Comparison of ENCODE assay signal across 8 cellular contexts in the genomic region with DNA sequence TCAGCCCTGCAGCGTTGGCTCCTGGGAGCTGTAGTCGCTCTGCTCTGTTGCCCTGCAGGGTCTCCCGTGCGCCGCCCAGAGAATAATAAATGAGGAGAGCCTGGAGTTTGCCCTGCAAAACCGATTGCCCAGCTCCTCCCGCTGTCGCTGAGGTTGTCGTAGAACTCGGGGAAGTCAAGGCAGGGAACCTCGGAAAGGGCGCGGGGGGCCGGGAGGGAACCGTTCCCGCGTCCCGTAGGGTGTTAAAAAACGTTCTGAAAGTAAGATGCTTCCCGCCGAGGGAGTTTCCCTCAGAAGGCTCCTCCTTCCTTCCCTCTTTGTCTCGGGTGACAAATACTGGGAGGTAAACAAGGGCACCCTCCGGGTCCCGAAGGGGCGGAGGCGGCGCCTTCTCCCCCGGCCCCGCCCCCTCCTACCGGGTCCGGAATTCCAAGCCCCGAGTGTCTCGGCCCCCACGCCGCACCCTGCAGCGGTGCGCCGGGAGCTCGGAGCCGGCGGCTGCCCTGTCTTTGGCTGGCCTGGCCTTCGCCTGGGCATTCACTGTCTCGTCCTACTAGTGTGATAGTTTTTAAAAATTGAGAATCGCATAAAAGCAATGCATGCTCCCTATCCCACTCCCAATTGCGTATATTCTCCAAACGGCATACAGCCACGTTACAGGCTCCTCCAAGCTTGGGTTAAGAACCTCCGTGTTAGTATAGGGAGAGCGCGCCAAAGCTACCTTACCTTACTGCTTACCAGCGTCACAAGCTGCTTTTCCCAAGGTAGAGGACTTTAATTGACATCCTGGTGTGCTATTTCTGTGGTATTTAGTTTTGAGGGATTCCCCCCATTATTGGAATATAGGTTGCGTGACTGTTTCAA. TPM values are rescaled to one million over a fixed set of nuclear protein-coding genes. Genes with fewer than 3 reads are reported as not detected.
DNase-seq lines count a peak whose midpoint lies in the region; ATAC-seq and TF ChIP-seq lines count a peak whose summit lies in the region.

No MANE protein-coding gene starts in this region.

- H3K4me1 ChIP-seq in Caco-2 (peaks cover 14% of the 10 kb centered on the region), mesodermal cell (ENCODE audit: control insufficient read depth, insufficient read depth, low read length, poor library complexity, severe bottlenecking) (peaks cover 5% of the 10 kb centered on the region), subcutaneous abdominal adipose tissue (ENCODE audit: control insufficient read depth in 5 of 5, insufficient read depth in 5 of 5, low read length in 5 of 5) (peaks cover 0 to 31% (median 28%) of the 10 kb centered on the region in 5 donors)

- TSS peak; percentile 71 for BruUV-seq in Caco-2 (replicated peaks; lab: Mats Ljungman, UMichigan)

- no peaks in the 10 kb centered on the region for H3K9me3 Mint-ChIP-seq in Caco-2 (ENCODE audit: unreplicated experiment)
- H3K9me3 Mint-ChIP-seq in endothelial cell (ENCODE audit: unreplicated experiment), result no peaks in the 10 kb centered on the region

- H3K36me3 Mint-ChIP-seq in Caco-2 (ENCODE audit: insufficient read depth, unreplicated experiment) (peaks cover 52% of the 10 kb centered on the region), endothelial cell (ENCODE audit: low read depth, unreplicated experiment) (peaks cover 18% of the 10 kb centered on the region)

- H3K9ac ChIP-seq in subcutaneous abdominal adipose tissue (ENCODE audit: low read length in 5 of 5), result peak overlapping the region in 4 of 5 donors; percentile 58 to 74 (median 67)

- no peaks in the 10 kb centered on the region for H3K27me3 Mint-ChIP-seq in Caco-2 (ENCODE audit: insufficient read depth, unreplicated experiment)
- peaks cover 20% of the 10 kb centered on the region for H3K27me3 Mint-ChIP-seq in endothelial cell (ENCODE audit: unreplicated experiment)

- H3K4me3 Mint-ChIP-seq in Caco-2 (ENCODE audit: unreplicated experiment) (peak overlapping the region; percentile 86), endothelial cell (ENCODE audit: unreplicated experiment) (peak overlapping the region; percentile 99)

- peak; percentile 26 for ATAC-seq in HG03354 (IDR thresholded peaks at IDR 0.05; ENCODE audit: poor library complexity, severe bottlenecking, unreplicated experiment)

- H3K4me1 Mint-ChIP-seq in Caco-2 (ENCODE audit: low read depth, unreplicated experiment), result peaks cover 15% of the 10 kb centered on the region
- H3K4me1 Mint-ChIP-seq in endothelial cell (ENCODE audit: unreplicated experiment), result peaks cover 33% of the 10 kb centered on the region

- H3K9me3 ChIP-seq in Caco-2 (no peaks in the 10 kb centered on the region), WERI-Rb-1 (ENCODE audit: severe bottlenecking) (no peaks in the 10 kb centered on the region), mesodermal cell (ENCODE audit: control insufficient read depth, low read length) (no peaks in the 10 kb centered on the region), subcutaneous abdominal adipose tissue (ENCODE audit: control insufficient read depth in 5 of 5, low read length in 5 of 5) (no peaks in the 10 kb centered on the region)

- POLR2A ChIA-PET in Caco-2 (lab: Charles Lee), result interaction anchor here (0.6 to 3.1 kb wide), 11 partner anchors 11 to 600 kb away, joined by 3 to 113 read pairs (median 7); a partner anchor contains a TSS

- H3K27me3 ChIP-seq in Caco-2 (replicated peaks; ENCODE audit: control insufficient read depth, insufficient read depth, low read length) (no peaks in the 10 kb centered on the region), WERI-Rb-1 (ENCODE audit: insufficient read depth, low read depth, severe bottlenecking) (no peaks in the 10 kb centered on the region), subcutaneous abdominal adipose tissue (ENCODE audit: control insufficient read depth in 5 of 5, insufficient read depth in 4 of 5, low read length in 5 of 5) (no peaks in the 10 kb centered on the region)

- TF ChIP-seq CTCF in Caco-2 (IDR thresholded peaks at IDR 0.05; ENCODE audit: insufficient read depth in 1 of 2, low read depth in 1 of 2, low read length in 1 of 2, severe bottlenecking in 1 of 2, unreplicated experiment in 1 of 2) (no peak), WERI-Rb-1 (IDR thresholded peaks at IDR 0.05; ENCODE audit: low read depth, low read length) (no peak), endothelial cell (IDR thresholded peaks at IDR 0.05; ENCODE audit: unreplicated experiment) (no peak)

- peak overlapping the region; percentile 98 for H3K27ac Mint-ChIP-seq in Caco-2 (ENCODE audit: unreplicated experiment)
- peak overlapping the region; percentile 99 for H3K27ac Mint-ChIP-seq in endothelial cell (ENCODE audit: unreplicated experiment)

- no peaks in the 10 kb centered on the region; the same call in 1 of the 2 replicates for H3K36me3 ChIP-seq in Caco-2 (ENCODE audit: control insufficient read depth, insufficient read depth, low read length)
- H3K36me3 ChIP-seq in WERI-Rb-1, result peaks cover 41% of the 10 kb centered on the region
- H3K36me3 ChIP-seq in mesodermal cell (ENCODE audit: control insufficient read depth, insufficient read depth, low read length), result peaks cover 27% of the 10 kb centered on the region
- peaks cover 5 to 17% (median 6%) of the 10 kb centered on the region in 5 donors for H3K36me3 ChIP-seq in subcutaneous abdominal adipose tissue (ENCODE audit: control insufficient read depth in 5 of 5, insufficient read depth in 5 of 5, low read length in 5 of 5)

- intact Hi-C loops in Caco-2 (cut with micrococcal nuclease; ENCODE audit: unreplicated experiment), result loop anchor here (1.0 to 10.0 kb wide), 3 partner anchors 10 to 860 kb away; a partner anchor contains a TSS

- H3K4me3 ChIP-seq in Caco-2 (ENCODE audit: low read depth, low read length) (peak overlapping the region; percentile 62), WERI-Rb-1 (ENCODE audit: low read depth, low read length) (peak overlapping the region; percentile 89), mesodermal cell (ENCODE audit: extremely low read depth, insufficient read depth, low read length, poor library complexity, severe bottlenecking) (peak overlapping the region; percentile 98), subcutaneous abdominal adipose tissue (ENCODE audit: low read depth in 1 of 5, low read length in 5 of 5) (peak overlapping the region; percentile 85 to 99 (median 96))

- DNase-seq in Caco-2 (peak; percentile 91 to 92), GM19240 (ENCODE audit: insufficient read length, low spot score) (peak; percentile 34), NCI-H2227 (lab: John Stamatoyannopoulos, UW; ENCODE audit: unreplicated experiment) (peak; percentile 86), WERI-Rb-1 (peak; percentile 95), endothelial cell (ENCODE audit: low spot score) (peak; percentile 76)

- H3K27ac ChIP-seq in WERI-Rb-1 (peak overlapping the region; percentile 99), mesodermal cell (ENCODE audit: low read depth, low read length, severe bottlenecking) (peak overlapping the region; percentile 99), subcutaneous abdominal adipose tissue (ENCODE audit: low read depth, low read length) (peak overlapping the region; percentile 65)

- CTCF ChIA-PET in Caco-2 (lab: Charles Lee), result interaction anchor here (0.6 to 1.2 kb wide), 5 partner anchors 16 to 114 kb away, joined by 3 to 20 read pairs (median 4); a partner anchor contains a TSS

- 0 to 5% methylated on average over 21 to 26 of the region's 52 CpGs for WGBS in mesodermal cell (ENCODE audit: insufficient coverage in 2 of 2), 2 experiments

RNA-seq across cellular contexts. Expression of a gene that starts 1.0 kb away (rescaled TPM):
- total RNA-seq in Caco-2 (2022) (272 and 326 TPM in 2 replicates), endothelial cell (ENCODE audit: unreplicated experiment) (160 TPM)
- polyA plus RNA-seq in mesodermal cell (2013, experiment 1 of 2), result 322 TPM
- polyA plus RNA-seq in mesodermal cell (2013, experiment 2 of 2), result 403 TPM

RNA-seq across cellular contexts. Expression of a gene that starts 35.6 kb away (rescaled TPM):
- 9.4 and 9.8 TPM in 2 replicates for total RNA-seq in Caco-2 (2022)
- total RNA-seq in endothelial cell (ENCODE audit: unreplicated experiment), result 22.2 TPM
- 15.0 TPM for polyA plus RNA-seq in mesodermal cell (2013, experiment 1 of 2)
- 19.6 TPM for polyA plus RNA-seq in mesodermal cell (2013, experiment 2 of 2)

Comparison
In these comparisons a context has a peak if more than half of its experiments do, and no peak if none do; other contexts are left out.
1. Peak in every context shown above with its lines: DNase-seq, ATAC-seq, H3K4me3 ChIP-seq and H3K27ac ChIP-seq.
2. DNase-seq: peak in every context shown above with its lines; median percentile 95 in WERI-Rb-1; 92 in Caco-2; 86 in NCI-H2227; 76 in endothelial cell; 34 in GM19240.